Comparison of ENCODE assay signal across 13 cellular contexts in the genomic region with DNA sequence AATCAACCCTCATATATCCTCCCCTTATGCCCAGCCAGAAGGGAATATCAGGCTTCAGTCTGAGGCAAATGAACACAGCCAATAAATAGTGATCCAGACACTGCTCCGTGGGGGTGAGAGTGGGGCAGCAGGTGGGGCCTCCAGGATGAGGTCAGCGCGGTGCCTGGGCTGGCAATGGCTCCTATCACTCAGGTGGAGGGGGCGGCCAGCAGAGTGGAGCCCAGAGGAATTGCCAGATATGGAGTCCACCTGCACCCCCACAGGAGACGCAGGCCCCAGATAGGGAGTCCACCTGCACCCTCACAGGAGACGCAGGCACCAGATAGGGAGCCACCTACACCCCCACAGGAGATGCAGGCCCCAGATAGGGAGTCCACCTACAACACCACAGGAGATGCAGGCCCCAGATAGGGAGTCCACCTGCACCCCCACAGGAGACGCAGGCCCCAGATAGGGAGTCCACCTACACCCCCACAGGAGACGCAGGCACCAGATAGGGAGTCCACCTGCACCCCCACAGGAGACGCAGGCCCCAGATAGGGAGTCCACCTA.
"Had no signal": no experiment of that assay in that cellular context is flagged by ENCODE, and none has a peak within 500 bp of the region (broad histone marks: within the 10 kb centered on the region; RNA-seq: fewer than 3 reads in every experiment).

No MANE protein-coding gene starts in this region.

- H3K9me3 ChIP-seq: adrenal gland, thoracic aorta had no signal

- H3K4me3 ChIP-seq: adrenal gland, skin epidermis, thoracic aorta had no signal

- DNase-seq: activated CD4-positive, alpha-beta T cell treated with anti-CD3 and anti-CD28 coated beads, Interleukin-2, amount 10 ng/mL, durations not matched to agents 24 days and 14 days; activated CD4-positive, CD25-positive, alpha-beta regulatory T cell; activated naive CD4-positive, alpha-beta T cell treated with anti-CD3 and anti-CD28 coated beads, Interleukin-2, amount 10 ng/mL, durations not matched to agents 7 days and 5 days; cortex of kidney; effector CD8-positive, alpha-beta T cell; foreskin fibroblast; immature natural killer cell; mammary epithelial cell; retina; SW 1271 had no signal

- H3K4me1 ChIP-seq: adrenal gland had no signal

- H3K27ac ChIP-seq: adrenal gland, skin epidermis, thoracic aorta had no signal

- H3K36me3 ChIP-seq: adrenal gland, thoracic aorta had no signal
